ENCODE assay signal across 20 cellular contexts in genomic region chr2:45708501-45708900, GRCh38.
"Had no signal": no experiment of that assay in that cellular context is flagged by ENCODE, and none has a peak within 500 bp of the region (broad histone marks: within the 10 kb centered on the region; RNA-seq: fewer than 3 reads in every experiment).

No MANE protein-coding gene starts in this region.

- H3K4me2 ChIP-seq: SK-N-SH had no signal

- DNase-seq: Karpas-422, KG1, NCI-H1092, NCI-H1105 treated with DMSO at 0.1 percent for 48 hours, NCI-H1417 treated with DMSO at 0.1 percent for 48 hours, NCI-H146, NCI-H1694 treated with DMSO at 0.1 percent for 48 hours, NCI-H1930, NCI-H2081, NCI-H2107, NCI-H2227 treated with DMSO at 0.1 percent for 48 hours, NCI-H524, NCI-H526 treated with DMSO at 0.1 percent for 48 hours, NCI-H748 treated with DMSO at 0.1 percent for 48 hours, SHP77, SK-N-SH, SW 1271 had no signal

- H3K27me3 ChIP-seq: MG63 had no signal

- H3K9me3 ChIP-seq: MG63, SK-N-SH had no signal

- H3K4me3 ChIP-seq: MG63 had no signal

- ATAC-seq: Panc1 had no signal

- H3K27ac ChIP-seq: RWPE1 had no signal

- H3K9ac ChIP-seq: SK-N-SH had no signal
